1 cellular context compared by ENCODE assay signal in genomic region chr4:105613326-105613725, GRCh38.
TF ChIP-seq lines count a peak whose summit lies in the region.

No MANE protein-coding gene starts in this region.

TF ChIP-seq in WTC11, 78 proteins besides CTCF, POLR2A, EP300 and RAD21 (continued from another document):
- no peak for TF ChIP-seq ZNF671 (CRISPR knock-in tag; IDR thresholded peaks at IDR 0.05)
- no peak for TF ChIP-seq RELA (CRISPR knock-in tag; IDR thresholded peaks at IDR 0.05; ENCODE audit: borderline replicate concordance)
- no peak for TF ChIP-seq ELF4 (CRISPR knock-in tag; IDR thresholded peaks at IDR 0.05; ENCODE audit: low read depth)
